Comparison of ENCODE assay signal across 8 cellular contexts in the genomic region with DNA sequence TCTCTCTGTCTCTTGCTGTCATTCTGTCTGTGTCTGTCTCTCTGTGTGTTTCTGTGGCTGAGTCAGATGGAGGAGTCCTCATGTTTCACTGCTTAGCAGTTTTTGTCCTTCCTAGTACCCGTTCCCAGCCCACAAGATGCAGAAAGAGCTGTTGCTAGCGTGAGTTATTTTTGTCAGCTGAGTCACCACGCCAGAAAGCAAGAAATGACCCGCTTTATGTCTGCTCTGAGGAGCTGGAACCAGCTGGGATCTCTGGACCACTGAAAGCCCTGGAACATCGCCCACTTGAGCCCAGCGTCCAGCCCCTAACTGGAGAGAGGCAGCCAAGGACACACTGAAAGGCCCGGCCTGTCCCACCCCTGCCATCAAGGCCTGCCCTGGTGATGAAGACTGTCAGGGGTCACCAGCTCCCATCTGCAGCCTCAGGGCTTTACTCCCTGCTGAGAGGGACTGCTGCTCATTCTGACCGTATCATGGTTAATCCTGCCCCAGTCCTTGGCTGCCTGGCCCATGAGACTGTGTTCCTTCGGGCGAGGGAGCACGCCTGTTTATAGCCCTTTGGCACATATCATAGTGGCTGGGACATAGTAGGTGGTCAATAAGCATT.
DNase-seq lines count a peak whose midpoint lies in the region; ATAC-seq and TF ChIP-seq lines count a peak whose summit lies in the region.

No MANE protein-coding gene starts in this region.

- peak overlapping the region; percentile 59 to 85 for H3K27ac ChIP-seq in breast epithelium

- intact Hi-C loops in breast epithelium (cut with DNase I; ENCODE audit: low total_unique reads) (loop anchor here (5.0 kb wide), 1 partner anchor 44 kb away; no protein-coding TSS in a partner anchor), left colon (cut with DNase I, micrococcal nuclease) (no loop called here)

- no peak for TF ChIP-seq CTCF in AG09309 (IDR thresholded peaks at IDR 0.05; ENCODE audit: control insufficient read depth, insufficient read depth, low read depth, low read length, missing control alignments)
- no peak for TF ChIP-seq CTCF in breast epithelium (IDR thresholded peaks at IDR 0.05)

- ATAC-seq in left colon (peak; percentile 25), HG03108 (IDR thresholded peaks at IDR 0.05; ENCODE audit: unreplicated experiment) (no peak), HG03460 (IDR thresholded peaks at IDR 0.05; ENCODE audit: unreplicated experiment) (no peak)

- no peak for TF ChIP-seq POLR2A in breast epithelium (IDR thresholded peaks at IDR 0.05)

- no peaks in the 10 kb centered on the region for H3K36me3 ChIP-seq in breast epithelium

- DNase-seq in AG09309 (ENCODE audit: low read depth) (peak; percentile 89), HS-5 (ENCODE audit: low read depth) (peak; percentile 74), breast epithelium (ENCODE audit: low spot score in 2 of 2) (peak in 1 of 2 donors; percentile 32), left colon (peak; percentile 49 to 57), superior temporal gyrus (ENCODE audit: extremely low spot score) (peak; percentile 76), NCI-H187 (lab: John Stamatoyannopoulos, UW) (no peak)

- no peaks in the 10 kb centered on the region for H3K4me1 ChIP-seq in breast epithelium

- H3K4me3 ChIP-seq in AG09309 (ENCODE audit: control insufficient read depth, low read depth, low read length), result no peak overlapping the region; the same call in 1 of the 2 replicates
- no peak overlapping the region for H3K4me3 ChIP-seq in breast epithelium

- no peaks in the 10 kb centered on the region for H3K27me3 ChIP-seq in breast epithelium

- no peaks in the 10 kb centered on the region for H3K9me3 ChIP-seq in breast epithelium

Comparison
In these comparisons a context has a peak if more than half of its experiments do, and no peak if none do; other contexts are left out.
1. DNase-seq: peak in AG09309 (single experiment), HS-5 (single experiment), left colon (2 of 2) and superior temporal gyrus (single experiment); none in NCI-H187 (0 of 2).